In genomic region chr14:64914237-64914971, GRCh38 we compare ENCODE assay signal across 1 cellular context.
TF ChIP-seq lines count a peak whose summit lies in the region.

Gene CHURC1, plus strand, starts transcription at chr14:64914455. Its CDS starts 41 bp downstream, at chr14:64914496.

TF ChIP-seq in HepG2, 621 proteins besides CTCF, POLR2A, EP300 and RAD21 (continued from another document and continues in another):
- TF ChIP-seq HMGXB4 (CRISPR knock-in tag; IDR thresholded peaks at IDR 0.05; ENCODE audit: borderline replicate concordance in 1 of 2, low read depth in 1 of 2): peak; percentile 78 to 84
- TF ChIP-seq TRAFD1 (CRISPR knock-in tag; IDR thresholded peaks at IDR 0.05; ENCODE audit: borderline replicate concordance): 0 out of 2 replicates have a peak, but pooled peaks have one; percentile 63
- TF ChIP-seq SIX4 (CRISPR knock-in tag; IDR thresholded peaks at IDR 0.05): no peak
- peak; percentile 66; the same call in 1 of the 2 replicates for TF ChIP-seq ZNF782 (CRISPR knock-in tag; IDR thresholded peaks at IDR 0.05; ENCODE audit: borderline replicate concordance)
- TF ChIP-seq MNT (IDR thresholded peaks at IDR 0.05): no peak
- TF ChIP-seq ZSCAN20 (CRISPR knock-in tag; IDR thresholded peaks at IDR 0.05; ENCODE audit: borderline replicate concordance): no peak
- peak; percentile 45; the same call in 1 of the 2 replicates for TF ChIP-seq ZBTB4 (CRISPR knock-in tag; IDR thresholded peaks at IDR 0.05; ENCODE audit: borderline replicate concordance)
- no peak for TF ChIP-seq ZNF296 (CRISPR knock-in tag; conservative IDR thresholded peaks at IDR 0.05)
- peak; percentile 54; the same call in 1 of the 2 replicates for TF ChIP-seq ZNF768 (CRISPR knock-in tag; IDR thresholded peaks at IDR 0.05)
- no peak for TF ChIP-seq SCMH1 (CRISPR knock-in tag; IDR thresholded peaks at IDR 0.05; ENCODE audit: borderline replicate concordance)
- no peak for TF ChIP-seq HNF1A (IDR thresholded peaks at IDR 0.05; ENCODE audit: low read depth)
- peak; percentile 41; the same call in 1 of the 2 replicates for TF ChIP-seq HNF1A (CRISPR knock-in tag; IDR thresholded peaks at IDR 0.05; ENCODE audit: borderline replicate concordance)
- peak; percentile 96 for TF ChIP-seq ASH2L (IDR thresholded peaks at IDR 0.05; ENCODE audit: insufficient read length, low read depth, low read length)
- TF ChIP-seq ZFP90 (CRISPR knock-in tag; IDR thresholded peaks at IDR 0.05; ENCODE audit: borderline replicate concordance): peak; percentile 85
- no peak for TF ChIP-seq BRF2 (CRISPR knock-in tag; IDR thresholded peaks at IDR 0.05)
- peak; percentile 82; the same call in 1 of the 2 replicates for TF ChIP-seq DZIP1 (CRISPR knock-in tag; IDR thresholded peaks at IDR 0.05)
- peak; percentile 93; the same call in 2 of the 3 replicates for TF ChIP-seq MXI1 (IDR thresholded peaks at IDR 0.05; ENCODE audit: borderline replicate concordance, low read depth, low read length)
- TF ChIP-seq FIP1L1 (IDR thresholded peaks at IDR 0.05; ENCODE audit: borderline replicate concordance, insufficient read depth, low read depth, low read length): no peak
- no peak for TF ChIP-seq ZC3H13 (CRISPR knock-in tag; IDR thresholded peaks at IDR 0.05)
- TF ChIP-seq ZNF382 (CRISPR knock-in tag; IDR thresholded peaks at IDR 0.05; ENCODE audit: borderline replicate concordance): no peak
- TF ChIP-seq GABPB1 (CRISPR knock-in tag; IDR thresholded peaks at IDR 0.05): peak; percentile 85
- no peak for TF ChIP-seq SETDB1 (CRISPR knock-in tag; IDR thresholded peaks at IDR 0.05; ENCODE audit: borderline replicate concordance)
- TF ChIP-seq ZNF687 (CRISPR knock-in tag; IDR thresholded peaks at IDR 0.05): peak; percentile 84
- no peak for TF ChIP-seq TAF15 (IDR thresholded peaks at IDR 0.05; ENCODE audit: low read depth, low read length, poor library complexity, severe bottlenecking)
- TF ChIP-seq ZNF354B (CRISPR knock-in tag; IDR thresholded peaks at IDR 0.05): no peak
- peak; percentile 63; the same call in 1 of the 2 replicates for TF ChIP-seq PAX8 (CRISPR knock-in tag; IDR thresholded peaks at IDR 0.05; ENCODE audit: borderline replicate concordance)
- no peak for TF ChIP-seq U2AF2 (IDR thresholded peaks at IDR 0.05; ENCODE audit: low read depth, low read length)
- TF ChIP-seq ZNF431 (CRISPR knock-in tag; IDR thresholded peaks at IDR 0.05; ENCODE audit: borderline replicate concordance, low read depth): no peak
- TF ChIP-seq TERF1 (CRISPR knock-in tag; IDR thresholded peaks at IDR 0.05): no peak
- TF ChIP-seq STAG1 (CRISPR knock-in tag; IDR thresholded peaks at IDR 0.05): no peak
